Comparison of ENCODE assay signal across 26 cellular contexts in genomic region chr3:54790046-54790445, GRCh38.
"Had no signal": no experiment of that assay in that cellular context is flagged by ENCODE, and none has a peak within 500 bp of the region (broad histone marks: within the 10 kb centered on the region; RNA-seq: fewer than 3 reads in every experiment).

No MANE protein-coding gene starts in this region.

- H3K27ac Mint-ChIP-seq: dendritic cell treated with granulocyte-macrophage colony-stimulating factor and Interleukin-4, amounts not matched to agents 40 ng/mL and 50 ng/mL, for 4 days; effector memory CD8-positive, alpha-beta T cell; endodermal cell; immature natural killer cell; naive thymus-derived CD4-positive, alpha-beta T cell had no signal

- ATAC-seq: effector memory CD8-positive, alpha-beta T cell; foreskin keratinocyte; gastroesophageal sphincter; heart left ventricle; left cardiac atrium; left lung; left ventricle myocardium superior; lower lobe of right lung; naive thymus-derived CD4-positive, alpha-beta T cell had no signal

- H3K27me3 ChIP-seq: colonic mucosa, esophagus muscularis mucosa, foreskin keratinocyte, gastroesophageal sphincter, heart left ventricle, hepatocyte, left lung had no signal

- H3K4me3 Mint-ChIP-seq: dendritic cell treated with granulocyte-macrophage colony-stimulating factor and Interleukin-4, amounts not matched to agents 40 ng/mL and 50 ng/mL, for 4 days; effector memory CD8-positive, alpha-beta T cell; endodermal cell; immature natural killer cell; naive thymus-derived CD4-positive, alpha-beta T cell had no signal

- H3K4me2 ChIP-seq: hepatocyte had no signal

- H3K79me2 ChIP-seq: hepatocyte had no signal

- H3K36me3 ChIP-seq: colonic mucosa, esophagus muscularis mucosa, gastroesophageal sphincter, heart left ventricle, left lung, lower lobe of right lung had no signal

- H3K36me3 Mint-ChIP-seq: immature natural killer cell; naive thymus-derived CD4-positive, alpha-beta T cell had no signal

- H3K4me3 ChIP-seq: colonic mucosa, esophagus muscularis mucosa, gastroesophageal sphincter, heart left ventricle, hepatocyte, left lung, lower lobe of right lung had no signal

- H3K9me3 ChIP-seq: colonic mucosa, esophagus muscularis mucosa, lower lobe of right lung had no signal

- H3K4me1 Mint-ChIP-seq: immature natural killer cell; naive thymus-derived CD4-positive, alpha-beta T cell had no signal

- H3K9me3 Mint-ChIP-seq: effector memory CD8-positive, alpha-beta T cell had no signal

- H2AFZ ChIP-seq: hepatocyte had no signal

- FAIRE-seq: endometrium, frontal cortex, islet of Langerhans, keratinocyte had no signal

- H3K4me1 ChIP-seq: colonic mucosa, foreskin keratinocyte, heart left ventricle, left lung, lower lobe of right lung had no signal

- H3K27ac ChIP-seq: colonic mucosa, epithelial cell of prostate, foreskin keratinocyte, heart left ventricle, hepatocyte, left lung, lower lobe of right lung had no signal

- H3K27me3 Mint-ChIP-seq: dendritic cell treated with granulocyte-macrophage colony-stimulating factor and Interleukin-4, amounts not matched to agents 40 ng/mL and 50 ng/mL, for 4 days; effector memory CD8-positive, alpha-beta T cell had no signal

- DNase-seq: colonic mucosa; cortex of kidney; effector CD8-positive, alpha-beta T cell; effector memory CD8-positive, alpha-beta T cell; endodermal cell; erythroblast; foreskin keratinocyte; heart left ventricle; hypothalamus; immature natural killer cell; left cardiac atrium; left lung; left ventricle myocardium superior; lower lobe of right lung; mesendoderm; midbrain; naive thymus-derived CD4-positive, alpha-beta T cell had no signal
